Comparison of ENCODE assay signal across 1 cellular context in the genomic region with DNA sequence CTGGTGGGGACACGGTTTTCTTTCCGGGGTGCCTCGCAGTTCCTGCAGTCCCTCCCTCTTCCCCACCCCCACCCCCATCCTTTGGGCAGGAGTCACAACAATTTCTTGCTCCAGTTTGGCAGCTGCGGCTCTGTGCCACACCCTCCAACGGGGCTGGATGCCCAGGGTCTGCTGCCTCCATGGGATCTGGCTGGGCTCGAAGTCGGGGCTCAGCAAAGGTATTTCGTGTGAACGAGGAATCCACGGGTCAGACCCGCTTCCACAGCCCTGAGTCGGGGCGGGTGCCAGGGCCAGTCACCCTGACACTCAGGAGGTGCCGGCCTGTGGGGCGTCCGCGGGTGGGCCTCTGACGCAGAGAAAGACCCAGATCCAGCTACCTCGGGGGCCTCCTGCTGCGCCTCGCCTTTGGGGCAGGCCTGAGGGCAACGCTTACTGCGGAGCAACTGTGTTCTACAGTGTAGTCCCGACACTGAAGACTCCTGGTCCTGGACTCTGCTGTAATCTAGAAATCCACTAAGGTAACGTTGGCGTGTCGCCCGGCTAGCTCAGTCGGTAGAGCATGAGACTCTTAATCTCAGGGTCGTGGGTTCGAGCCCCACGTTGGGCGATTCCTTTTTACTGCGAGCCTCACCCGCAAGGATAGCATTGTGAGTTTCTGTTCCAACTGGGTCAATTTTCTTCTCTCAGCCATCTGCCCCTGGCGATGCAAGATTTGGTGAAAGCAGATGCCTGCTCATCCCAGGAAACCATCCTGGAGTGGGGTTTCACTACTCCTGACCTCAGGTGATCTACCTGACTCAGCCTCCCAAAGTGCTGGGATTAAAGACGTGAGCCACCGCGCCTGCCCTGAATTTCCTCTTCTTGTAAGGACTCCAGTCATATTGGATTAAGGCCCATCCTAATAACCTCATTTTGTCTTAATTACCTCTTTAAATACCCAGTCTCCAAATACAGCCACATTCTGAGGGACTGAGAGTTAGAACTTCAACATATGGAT.
TF ChIP-seq lines count a peak whose summit lies in the region.

No MANE protein-coding gene starts in this region.

TF ChIP-seq in HepG2, 621 proteins besides CTCF, POLR2A, EP300 and RAD21 (continued from another document and continues in another):
- 0 out of 2 replicates have a peak, but pooled peaks have one; percentile 77 for TF ChIP-seq PBX3 (CRISPR knock-in tag; IDR thresholded peaks at IDR 0.05; ENCODE audit: borderline replicate concordance)
- TF ChIP-seq, protein P1, sequence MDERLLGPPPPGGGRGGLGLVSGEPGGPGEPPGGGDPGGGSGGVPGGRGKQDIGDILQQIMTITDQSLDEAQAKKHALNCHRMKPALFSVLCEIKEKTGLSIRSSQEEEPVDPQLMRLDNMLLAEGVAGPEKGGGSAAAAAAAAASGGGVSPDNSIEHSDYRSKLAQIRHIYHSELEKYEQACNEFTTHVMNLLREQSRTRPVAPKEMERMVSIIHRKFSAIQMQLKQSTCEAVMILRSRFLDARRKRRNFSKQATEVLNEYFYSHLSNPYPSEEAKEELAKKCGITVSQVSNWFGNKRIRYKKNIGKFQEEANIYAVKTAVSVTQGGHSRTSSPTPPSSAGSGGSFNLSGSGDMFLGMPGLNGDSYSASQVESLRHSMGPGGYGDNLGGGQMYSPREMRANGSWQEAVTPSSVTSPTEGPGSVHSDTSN (CRISPR knock-in tag; IDR thresholded peaks at IDR 0.05) = no peak
- TF ChIP-seq ZNF44 (CRISPR knock-in tag; IDR thresholded peaks at IDR 0.05) = no peak
- TF ChIP-seq ATAD3A (CRISPR knock-in tag; IDR thresholded peaks at IDR 0.05) = no peak
- TF ChIP-seq GTF2F1 (IDR thresholded peaks at IDR 0.05; ENCODE audit: low read length) = no peak
- 0 out of 2 replicates have a peak, but pooled peaks have one; percentile 48 for TF ChIP-seq HOXD1 (CRISPR knock-in tag; IDR thresholded peaks at IDR 0.05)
- TF ChIP-seq NFATC3 (CRISPR knock-in tag; IDR thresholded peaks at IDR 0.05) = no peak
- no peak for TF ChIP-seq ZNF652 (CRISPR knock-in tag; IDR thresholded peaks at IDR 0.05; ENCODE audit: borderline replicate concordance, low read depth)
- no peak for TF ChIP-seq ZNF564 (CRISPR knock-in tag; IDR thresholded peaks at IDR 0.05)
- no peak for TF ChIP-seq ZNF20 (CRISPR knock-in tag; IDR thresholded peaks at IDR 0.05)
- peak; percentile 28; the same call in 1 of the 2 replicates for TF ChIP-seq CHD4 (IDR thresholded peaks at IDR 0.05; ENCODE audit: borderline replicate concordance, low read length)
- no peak for TF ChIP-seq SMYD3 (CRISPR knock-in tag; IDR thresholded peaks at IDR 0.05)
- TF ChIP-seq TGIF2 (CRISPR knock-in tag; IDR thresholded peaks at IDR 0.05) = no peak
- no peak for TF ChIP-seq ZNF225 (CRISPR knock-in tag; IDR thresholded peaks at IDR 0.05)
- TF ChIP-seq, protein P2, sequence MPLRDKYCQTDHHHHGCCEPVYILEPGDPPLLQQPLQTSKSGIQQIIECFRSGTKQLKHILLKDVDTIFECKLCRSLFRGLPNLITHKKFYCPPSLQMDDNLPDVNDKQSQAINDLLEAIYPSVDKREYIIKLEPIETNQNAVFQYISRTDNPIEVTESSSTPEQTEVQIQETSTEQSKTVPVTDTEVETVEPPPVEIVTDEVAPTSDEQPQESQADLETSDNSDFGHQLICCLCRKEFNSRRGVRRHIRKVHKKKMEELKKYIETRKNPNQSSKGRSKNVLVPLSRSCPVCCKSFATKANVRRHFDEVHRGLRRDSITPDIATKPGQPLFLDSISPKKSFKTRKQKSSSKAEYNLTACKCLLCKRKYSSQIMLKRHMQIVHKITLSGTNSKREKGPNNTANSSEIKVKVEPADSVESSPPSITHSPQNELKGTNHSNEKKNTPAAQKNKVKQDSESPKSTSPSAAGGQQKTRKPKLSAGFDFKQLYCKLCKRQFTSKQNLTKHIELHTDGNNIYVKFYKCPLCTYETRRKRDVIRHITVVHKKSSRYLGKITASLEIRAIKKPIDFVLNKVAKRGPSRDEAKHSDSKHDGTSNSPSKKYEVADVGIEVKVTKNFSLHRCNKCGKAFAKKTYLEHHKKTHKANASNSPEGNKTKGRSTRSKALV (CRISPR knock-in tag; IDR thresholded peaks at IDR 0.05) = peak; percentile 29; the same call in 1 of the 2 replicates
- TF ChIP-seq LBX2 (CRISPR knock-in tag; IDR thresholded peaks at IDR 0.05; ENCODE audit: borderline replicate concordance) = no peak
- no peak for TF ChIP-seq RBM39 (IDR thresholded peaks at IDR 0.05; ENCODE audit: low read depth, low read length, poor library complexity, severe bottlenecking)
- no peak for TF ChIP-seq ZNF138 (CRISPR knock-in tag; IDR thresholded peaks at IDR 0.05; ENCODE audit: low read depth)
- TF ChIP-seq U2AF1 (optimal IDR thresholded peaks at IDR 0.05; ENCODE audit: low read depth, low read length) = no peak
- TF ChIP-seq MAF1 (CRISPR knock-in tag; IDR thresholded peaks at IDR 0.05; ENCODE audit: borderline replicate concordance) = peak; percentile 98
- TF ChIP-seq HES4 (CRISPR knock-in tag; IDR thresholded peaks at IDR 0.05; ENCODE audit: borderline replicate concordance) = no peak
- no peak for TF ChIP-seq NFE2 (CRISPR knock-in tag; IDR thresholded peaks at IDR 0.05)
- peak; percentile 68 for TF ChIP-seq ZNF331 (CRISPR knock-in tag; IDR thresholded peaks at IDR 0.05)
- TF ChIP-seq ZNF629 (CRISPR knock-in tag; conservative IDR thresholded peaks at IDR 0.05) = peak; percentile 72
- no peak for TF ChIP-seq ZNF556 (CRISPR knock-in tag; IDR thresholded peaks at IDR 0.05; ENCODE audit: borderline replicate concordance)
- no peak for TF ChIP-seq ZSCAN9 (CRISPR knock-in tag; IDR thresholded peaks at IDR 0.05; ENCODE audit: borderline replicate concordance)
- TF ChIP-seq HDAC6 (IDR thresholded peaks at IDR 0.05; ENCODE audit: low read depth, low read length) = no peak
- no peak for TF ChIP-seq ZNF274 (CRISPR knock-in tag; IDR thresholded peaks at IDR 0.05)
- no peak for TF ChIP-seq TBX3 (IDR thresholded peaks at IDR 0.05; ENCODE audit: borderline replicate concordance)
- TF ChIP-seq, protein P3, sequence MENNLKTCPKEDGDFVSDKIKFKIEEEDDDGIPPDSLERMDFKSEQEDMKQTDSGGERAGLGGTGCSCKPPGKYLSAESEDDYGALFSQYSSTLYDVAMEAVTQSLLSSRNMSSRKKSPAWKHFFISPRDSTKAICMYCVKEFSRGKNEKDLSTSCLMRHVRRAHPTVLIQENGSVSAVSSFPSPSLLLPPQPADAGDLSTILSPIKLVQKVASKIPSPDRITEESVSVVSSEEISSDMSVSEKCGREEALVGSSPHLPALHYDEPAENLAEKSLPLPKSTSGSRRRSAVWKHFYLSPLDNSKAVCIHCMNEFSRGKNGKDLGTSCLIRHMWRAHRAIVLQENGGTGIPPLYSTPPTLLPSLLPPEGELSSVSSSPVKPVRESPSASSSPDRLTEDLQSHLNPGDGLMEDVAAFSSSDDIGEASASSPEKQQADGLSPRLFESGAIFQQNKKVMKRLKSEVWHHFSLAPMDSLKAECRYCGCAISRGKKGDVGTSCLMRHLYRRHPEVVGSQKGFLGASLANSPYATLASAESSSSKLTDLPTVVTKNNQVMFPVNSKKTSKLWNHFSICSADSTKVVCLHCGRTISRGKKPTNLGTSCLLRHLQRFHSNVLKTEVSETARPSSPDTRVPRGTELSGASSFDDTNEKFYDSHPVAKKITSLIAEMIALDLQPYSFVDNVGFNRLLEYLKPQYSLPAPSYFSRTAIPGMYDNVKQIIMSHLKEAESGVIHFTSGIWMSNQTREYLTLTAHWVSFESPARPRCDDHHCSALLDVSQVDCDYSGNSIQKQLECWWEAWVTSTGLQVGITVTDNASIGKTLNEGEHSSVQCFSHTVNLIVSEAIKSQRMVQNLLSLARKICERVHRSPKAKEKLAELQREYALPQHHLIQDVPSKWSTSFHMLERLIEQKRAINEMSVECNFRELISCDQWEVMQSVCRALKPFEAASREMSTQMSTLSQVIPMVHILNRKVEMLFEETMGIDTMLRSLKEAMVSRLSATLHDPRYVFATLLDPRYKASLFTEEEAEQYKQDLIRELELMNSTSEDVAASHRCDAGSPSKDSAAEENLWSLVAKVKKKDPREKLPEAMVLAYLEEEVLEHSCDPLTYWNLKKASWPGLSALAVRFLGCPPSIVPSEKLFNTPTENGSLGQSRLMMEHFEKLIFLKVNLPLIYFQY (CRISPR knock-in tag; IDR thresholded peaks at IDR 0.05; ENCODE audit: borderline replicate concordance) = no peak
- 0 out of 2 replicates have a peak, but pooled peaks have one; percentile 33 for TF ChIP-seq TFE3 (CRISPR knock-in tag; IDR thresholded peaks at IDR 0.05)
- TF ChIP-seq ZBTB33 (CRISPR knock-in tag; IDR thresholded peaks at IDR 0.05) = no peak
- TF ChIP-seq ZBTB7A (CRISPR knock-in tag; IDR thresholded peaks at IDR 0.05) = no peak
- TF ChIP-seq ARHGAP35 (CRISPR knock-in tag; IDR thresholded peaks at IDR 0.05; ENCODE audit: borderline replicate concordance) = no peak; the same call in 1 of the 2 replicates
- TF ChIP-seq ATF7 (IDR thresholded peaks at IDR 0.05) = no peak
- TF ChIP-seq ATF7 (CRISPR knock-in tag; IDR thresholded peaks at IDR 0.05) = no peak
- no peak; the same call in 1 of the 2 replicates for TF ChIP-seq ZNF788 (CRISPR knock-in tag; IDR thresholded peaks at IDR 0.05; ENCODE audit: borderline replicate concordance)
- TF ChIP-seq SRY (CRISPR knock-in tag; IDR thresholded peaks at IDR 0.05) = no peak
- peak; percentile 75 for TF ChIP-seq HNRNPLL (IDR thresholded peaks at IDR 0.05; ENCODE audit: low read depth, low read length, poor library complexity, severe bottlenecking)
- no peak for TF ChIP-seq WIZ (CRISPR knock-in tag; IDR thresholded peaks at IDR 0.05)
- peak; percentile 62; the same call in 1 of the 2 replicates for TF ChIP-seq MED13 (CRISPR knock-in tag; IDR thresholded peaks at IDR 0.05)
- no peak for TF ChIP-seq CCAR2 (optimal IDR thresholded peaks at IDR 0.05; ENCODE audit: low read depth, low read length)
- TF ChIP-seq ZNF543 (CRISPR knock-in tag; IDR thresholded peaks at IDR 0.05) = no peak
- TF ChIP-seq MIER3 (CRISPR knock-in tag; IDR thresholded peaks at IDR 0.05; ENCODE audit: borderline replicate concordance) = no peak
- TF ChIP-seq, protein P4, sequence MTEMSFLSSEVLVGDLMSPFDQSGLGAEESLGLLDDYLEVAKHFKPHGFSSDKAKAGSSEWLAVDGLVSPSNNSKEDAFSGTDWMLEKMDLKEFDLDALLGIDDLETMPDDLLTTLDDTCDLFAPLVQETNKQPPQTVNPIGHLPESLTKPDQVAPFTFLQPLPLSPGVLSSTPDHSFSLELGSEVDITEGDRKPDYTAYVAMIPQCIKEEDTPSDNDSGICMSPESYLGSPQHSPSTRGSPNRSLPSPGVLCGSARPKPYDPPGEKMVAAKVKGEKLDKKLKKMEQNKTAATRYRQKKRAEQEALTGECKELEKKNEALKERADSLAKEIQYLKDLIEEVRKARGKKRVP (CRISPR knock-in tag; IDR thresholded peaks at IDR 0.05) = no peak
- TF ChIP-seq, protein P5, sequence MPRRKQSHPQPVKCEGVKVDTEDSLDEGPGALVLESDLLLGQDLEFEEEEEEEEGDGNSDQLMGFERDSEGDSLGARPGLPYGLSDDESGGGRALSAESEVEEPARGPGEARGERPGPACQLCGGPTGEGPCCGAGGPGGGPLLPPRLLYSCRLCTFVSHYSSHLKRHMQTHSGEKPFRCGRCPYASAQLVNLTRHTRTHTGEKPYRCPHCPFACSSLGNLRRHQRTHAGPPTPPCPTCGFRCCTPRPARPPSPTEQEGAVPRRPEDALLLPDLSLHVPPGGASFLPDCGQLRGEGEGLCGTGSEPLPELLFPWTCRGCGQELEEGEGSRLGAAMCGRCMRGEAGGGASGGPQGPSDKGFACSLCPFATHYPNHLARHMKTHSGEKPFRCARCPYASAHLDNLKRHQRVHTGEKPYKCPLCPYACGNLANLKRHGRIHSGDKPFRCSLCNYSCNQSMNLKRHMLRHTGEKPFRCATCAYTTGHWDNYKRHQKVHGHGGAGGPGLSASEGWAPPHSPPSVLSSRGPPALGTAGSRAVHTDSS (CRISPR knock-in tag; conservative IDR thresholded peaks at IDR 0.05) = 0 out of 2 replicates have a peak, but pooled peaks have one; percentile 46
- TF ChIP-seq ZFP41 (CRISPR knock-in tag; IDR thresholded peaks at IDR 0.05; ENCODE audit: borderline replicate concordance) = no peak
